Comparison of ENCODE assay signal across 31 cellular contexts in the genomic region with DNA sequence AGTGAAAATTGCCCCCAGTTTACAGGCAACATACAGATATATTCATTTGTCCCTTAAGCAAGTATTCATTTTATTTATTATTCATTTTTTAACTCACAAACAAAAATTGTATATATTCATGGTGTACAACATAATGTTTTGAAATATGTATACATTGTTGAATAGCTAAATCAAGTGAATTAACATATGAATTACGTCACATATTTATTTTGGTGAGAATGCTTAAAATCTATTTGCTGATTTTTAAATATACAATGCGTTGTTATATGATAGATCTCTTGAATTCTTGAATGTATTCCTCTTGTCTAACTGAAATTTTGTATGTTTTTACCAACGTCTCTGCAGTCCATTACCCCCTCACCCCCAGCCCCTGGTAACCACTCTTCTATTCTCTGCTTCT.
DNase-seq lines count a peak whose midpoint lies in the region; ATAC-seq, FAIRE-seq and TF ChIP-seq lines count a peak whose summit lies in the region.
"Had no signal": no experiment of that assay in that cellular context is flagged by ENCODE, and none has a peak within 500 bp of the region (broad histone marks: within the 10 kb centered on the region; RNA-seq: fewer than 3 reads in every experiment).

No MANE protein-coding gene starts in this region.

- BruUV-seq in HepG2 (replicated peaks; lab: Mats Ljungman, UMichigan) = no TSS peak

- POLR2A ChIA-PET in HepG2 (lab: Yijun Ruan, JAX) = no interaction called here

- no peaks in the 10 kb centered on the region for H3K79me2 ChIP-seq in HepG2 (ENCODE audit: insufficient read depth, low read length)

- no peaks in the 10 kb centered on the region for H3K36me3 ChIP-seq in HepG2 (replicated peaks in 1 of 2; ENCODE audit: control insufficient read depth in 1 of 2, insufficient read depth in 2 of 2, low read length in 2 of 2)
- no peaks in the 10 kb centered on the region for H3K36me3 ChIP-seq in right lobe of liver
- H3K36me3 ChIP-seq in pancreas = no peaks in the 10 kb centered on the region
- H3K36me3 ChIP-seq: BE2C; BLaER1; BLaER1 treated with 17β-estradiol and CSF1 and Interleukin-3, amounts not matched to agents 10 nM and 100 nM had no signal

- TF ChIP-seq POLR2A in HepG2 (IDR thresholded peaks at IDR 0.05; ENCODE audit: insufficient read depth in 1 of 2, low read depth in 2 of 2, low read length in 2 of 2) (no peak), right lobe of liver (IDR thresholded peaks at IDR 0.05) (no peak)

- no peak overlapping the region for H3K9ac ChIP-seq in HepG2 (ENCODE audit: insufficient read depth, low read depth, low read length)
- H3K9ac ChIP-seq: BLaER1; BLaER1 treated with 17β-estradiol and CSF1 and Interleukin-3, amounts not matched to agents 10 nM and 100 nM had no signal

- intact Hi-C loops in HepG2 (cut with micrococcal nuclease; ENCODE audit: unreplicated experiment) (no loop called here), right lobe of liver (cut with DNase I) (no loop called here), pancreas (cut with DNase I) (no loop called here)

- no peak overlapping the region for H2AFZ ChIP-seq in HepG2 (ENCODE audit: low read length)

- H3K4me2 ChIP-seq in HepG2 (ENCODE audit: low read depth, low read length) = no peak overlapping the region
- H3K4me2 ChIP-seq: A549, BLaER1 had no signal

- TF ChIP-seq EP300 in HepG2 (IDR thresholded peaks at IDR 0.05; ENCODE audit: low read depth in 2 of 2, low read length in 2 of 2) (no peak), HepG2 (CRISPR knock-in tag; IDR thresholded peaks at IDR 0.05; ENCODE audit: borderline replicate concordance) (no peak)

- no peak for DNase-seq in HepG2 (ENCODE audit: low spot score)
- no peak for DNase-seq in right lobe of liver
- no peak for DNase-seq in pancreas
- DNase-seq: 8988T; ACHN; AML-193; BE2C; C1 segment of cervical spinal cord; Caco-2; Calu3; CD4-positive, alpha-beta memory T cell; CD4-positive, alpha-beta T cell; CD4-positive, CD25-positive, alpha-beta regulatory T cell; CD8-positive, alpha-beta memory T cell; CD8-positive, alpha-beta T cell; COR-L47; DMS 273 treated with DMSO at 0.1 percent for 48 hours; DMS153; DMS53; DMS79; DMS79 treated with DMSO at 0.1 percent for 48 hours; DND-41; EL had no signal

- in situ Hi-C loops in HepG2 (cut with HindIII; ENCODE audit: extremely low pct_ligation_motif_present, low pct_unique_long_range_greater_than_20kb) = no loop called here

- no peak for ATAC-seq in HepG2
- ATAC-seq in right lobe of liver = no peak
- no peak for ATAC-seq in pancreas
- no peak for ATAC-seq in GM18858 (IDR thresholded peaks at IDR 0.05; ENCODE audit: unreplicated experiment)
- ATAC-seq: A549; CD8-positive, alpha-beta T cell had no signal

- H3K27ac ChIP-seq in HepG2 (ENCODE audit: extremely low read length, insufficient read depth, low read length) (no peak overlapping the region), right lobe of liver (no peak overlapping the region), pancreas (no peak overlapping the region)
- H3K27ac ChIP-seq: 22Rv1; A549; BLaER1; BLaER1 treated with 17β-estradiol and CSF1 and Interleukin-3, amounts not matched to agents 10 nM and 100 nM; C4-2B had no signal

- TF ChIP-seq RAD21 in HepG2 (CRISPR knock-in tag; IDR thresholded peaks at IDR 0.05) = no peak

- no peaks in the 10 kb centered on the region for H4K20me1 ChIP-seq in HepG2 (ENCODE audit: insufficient read depth, low read length)
- H4K20me1 ChIP-seq: BLaER1; BLaER1 treated with 17β-estradiol and CSF1 and Interleukin-3, amounts not matched to agents 10 nM and 100 nM had no signal

- H3K4me3 ChIP-seq in HepG2 (replicated peaks in 1 of 3; ENCODE audit: insufficient read depth in 1 of 3, low read depth in 2 of 3, low read length in 3 of 3) (no peak overlapping the region), right lobe of liver (no peak overlapping the region), pancreas (no peak overlapping the region)
- H3K4me3 ChIP-seq: A549; BLaER1; BLaER1 treated with 17β-estradiol and CSF1 and Interleukin-3, amounts not matched to agents 10 nM and 100 nM had no signal

- 2% methylated on average over 3 of the region's 3 CpGs for WGBS in HepG2 (ENCODE audit: low lambda C conversion rate)
- WGBS in right lobe of liver (ENCODE audit: insufficient coverage, low coverage, low lambda C conversion rate, missing lambda C conversion rate) = 76% methylated on average over 3 of the region's 3 CpGs
- WGBS in pancreas, 2 donors = 59 to 67% methylated on average over 3 of the region's 3 CpGs

- no peaks in the 10 kb centered on the region for H3K4me1 ChIP-seq in HepG2 (ENCODE audit: insufficient read depth, low read length)
- H3K4me1 ChIP-seq in right lobe of liver = no peaks in the 10 kb centered on the region
- no peaks in the 10 kb centered on the region for H3K4me1 ChIP-seq in pancreas
- H3K4me1 ChIP-seq: A549, BE2C, Caco-2 had no signal

- H3K27me3 ChIP-seq in HepG2 (ENCODE audit: control insufficient read depth in 1 of 2, insufficient read depth in 2 of 2, low read length in 2 of 2) (peaks cover 0 to 1% of the 10 kb centered on the region in 2 experiments; a peak in 1 of 5 replicates), right lobe of liver (no peaks in the 10 kb centered on the region), pancreas (no peaks in the 10 kb centered on the region)
- H3K27me3 ChIP-seq: BE2C; BLaER1; BLaER1 treated with 17β-estradiol and CSF1 and Interleukin-3, amounts not matched to agents 10 nM and 100 nM had no signal

- no peak for FAIRE-seq in HepG2 (lab: Jason Lieb, UNC)
- FAIRE-seq in pancreas (lab: Jason Lieb, UNC) = peak; percentile 23
- FAIRE-seq: A204.1, A549, D721Med had no signal

- CTCF ChIA-PET in HepG2 (lab: Yijun Ruan, JAX; ENCODE audit: low intra/inter-chr PET ratio, low total read pairs) = no interaction called here

- TF ChIP-seq CTCF in HepG2 (CRISPR knock-in tag; IDR thresholded peaks at IDR 0.05) (no peak), right lobe of liver (IDR thresholded peaks at IDR 0.05) (no peak), pancreas (IDR thresholded peaks at IDR 0.05) (no peak)

- H3K9me3 ChIP-seq in HepG2 (ENCODE audit: low read length) = peaks cover 20% of the 10 kb centered on the region
- no peaks in the 10 kb centered on the region for H3K9me3 ChIP-seq in right lobe of liver
- no peaks in the 10 kb centered on the region for H3K9me3 ChIP-seq in pancreas
- H3K9me3 ChIP-seq: A549, BE2C, BLaER1 had no signal

TF ChIP-seq in HepG2, 621 proteins besides CTCF, POLR2A, EP300 and RAD21:
- TF ChIP-seq NR2F6 (IDR thresholded peaks at IDR 0.05) (no peak), NR2F6 (CRISPR knock-in tag; IDR thresholded peaks at IDR 0.05) (no peak), MZF1 (CRISPR knock-in tag; IDR thresholded peaks at IDR 0.05; ENCODE audit: borderline replicate concordance) (no peak), NR2C2 (CRISPR knock-in tag; IDR thresholded peaks at IDR 0.05; ENCODE audit: borderline replicate concordance) (no peak), CREB1 (IDR thresholded peaks at IDR 0.05) (peak; percentile 63), CREB1 (CRISPR knock-in tag; IDR thresholded peaks at IDR 0.05) (no peak), ZSCAN9 (CRISPR knock-in tag; IDR thresholded peaks at IDR 0.05; ENCODE audit: borderline replicate concordance) (no peak), FOXJ3 (CRISPR knock-in tag; IDR thresholded peaks at IDR 0.05; ENCODE audit: borderline replicate concordance) (no peak), ATF7 (IDR thresholded peaks at IDR 0.05) (peak; percentile 88), ATF7 (CRISPR knock-in tag; IDR thresholded peaks at IDR 0.05) (no peak), HNRNPL (IDR thresholded peaks at IDR 0.05; ENCODE audit: low read depth, low read length) (no peak), MAFF (IDR thresholded peaks at IDR 0.05; ENCODE audit: low read depth, low read length) (no peak), ZNF30 (CRISPR knock-in tag; IDR thresholded peaks at IDR 0.05) (no peak), RELA (CRISPR knock-in tag; IDR thresholded peaks at IDR 0.05) (no peak), ZNF547 (CRISPR knock-in tag; IDR thresholded peaks at IDR 0.05) (no peak)
